In genomic region chr1:111920221-111921024, GRCh38 we compare ENCODE assay signal across 7 cellular contexts.
DNase-seq lines count a peak whose midpoint lies in the region; ATAC-seq and TF ChIP-seq lines count a peak whose summit lies in the region.

No MANE protein-coding gene starts in this region.

- H3K4me1 ChIP-seq in ascending aorta = peaks cover 0 to 12% of the 10 kb centered on the region in 2 donors
- peaks cover 2% of the 10 kb centered on the region for H3K4me1 ChIP-seq in upper lobe of right lung

- intact Hi-C loops in ascending aorta (cut with DNase I) = loop anchor here (1.0 kb wide), 1 partner anchor 71 kb away; no protein-coding TSS in a partner anchor
- intact Hi-C loops in upper lobe of right lung (cut with DNase I) = no loop called here

- H3K27me3 ChIP-seq in ascending aorta (no peaks in the 10 kb centered on the region), upper lobe of right lung (no peaks in the 10 kb centered on the region)

- H3K4me3 ChIP-seq in ascending aorta (no peak overlapping the region), upper lobe of right lung (no peak overlapping the region)

- H3K36me3 ChIP-seq in ascending aorta (no peaks in the 10 kb centered on the region), upper lobe of right lung (no peaks in the 10 kb centered on the region)

- TF ChIP-seq CTCF in ascending aorta (IDR thresholded peaks at IDR 0.05) = no peak
- no peak for TF ChIP-seq CTCF in upper lobe of right lung (IDR thresholded peaks at IDR 0.05)

- H3K27ac ChIP-seq in ascending aorta (peak overlapping the region; percentile 76 to 77), upper lobe of right lung (no peak overlapping the region)

- H3K9me3 ChIP-seq in ascending aorta = no peaks in the 10 kb centered on the region
- no peaks in the 10 kb centered on the region for H3K9me3 ChIP-seq in upper lobe of right lung

- peak; percentile 60 for ATAC-seq in upper lobe of right lung
- no peak for ATAC-seq in GM18867 (IDR thresholded peaks at IDR 0.05; ENCODE audit: unreplicated experiment)

- DNase-seq in NCI-H1092 (lab: John Stamatoyannopoulos, UW) (peak; percentile 50), ascending aorta (ENCODE audit: low spot score in 2 of 2) (peak in 1 of 2 donors; percentile 83), islet precursor cell (peak; percentile 45), upper lobe of right lung (no peak), HUDEP-2 (lab: John Stamatoyannopoulos, UW; ENCODE audit: unreplicated experiment in 76 of 76) (no peak)
- no peak for DNase-seq in activated naive CD4-positive, alpha-beta T cell (lab: John Stamatoyannopoulos, UW)

Comparison
In these comparisons a context has a peak if more than half of its experiments do, and no peak if none do; other contexts are left out.
1. DNase-seq: peak in NCI-H1092 (single experiment) and islet precursor cell (single experiment); none in upper lobe of right lung (single experiment), activated naive CD4-positive, alpha-beta T cell (0 of 4) and HUDEP-2 (0 of 76).